In genomic region chr6:24493945-24494725, GRCh38 we compare ENCODE assay signal across 8 cellular contexts. TPM values are rescaled to one million over a fixed set of nuclear protein-coding genes. Genes with fewer than 3 reads are reported as not detected.
A peak's percentile ranks its signal among the peaks of the same experiment; 100 is the strongest.
DNase-seq lines count a peak whose midpoint lies in the region; ATAC-seq and TF ChIP-seq lines count a peak whose summit lies in the region.

No MANE protein-coding gene starts in this region.

- intact Hi-C loops in breast epithelium (cut with DNase I; ENCODE audit: low total_unique reads), result no loop called here

- H3K27me3 ChIP-seq in breast epithelium (no peaks in the 10 kb centered on the region), muscle layer of duodenum (ENCODE audit: low read depth, low read length) (no peaks in the 10 kb centered on the region)

- no peak for TF ChIP-seq POLR2A in breast epithelium (IDR thresholded peaks at IDR 0.05)

- H3K4me1 ChIP-seq in breast epithelium (no peaks in the 10 kb centered on the region), muscle layer of duodenum (ENCODE audit: control insufficient read depth in 1 of 2, insufficient read depth in 2 of 2, low read length in 2 of 2) (peaks cover 0 to 15% of the 10 kb centered on the region in 2 donors)

- no peak for DNase-seq in breast epithelium (ENCODE audit: low spot score in 2 of 2)
- DNase-seq in Kasumi-1 (lab: John Stamatoyannopoulos, UW), result no peak
- no peak for DNase-seq in T1000 (lab: John Stamatoyannopoulos, UW)
- DNase-seq in NCI-H2196 treated with DMSO at 0.1 percent for 48 hours (lab: John Stamatoyannopoulos, UW; ENCODE audit: unreplicated experiment), result no peak
- no peak for DNase-seq in NCI-H446 treated with DMSO at 0.1 percent for 48 hours (lab: John Stamatoyannopoulos, UW)

- ATAC-seq in GM18517 (IDR thresholded peaks at IDR 0.05; ENCODE audit: unreplicated experiment) (peak; percentile 9), HG03354 (IDR thresholded peaks at IDR 0.05; ENCODE audit: poor library complexity, severe bottlenecking, unreplicated experiment) (peak; percentile 1)

- TF ChIP-seq CTCF in breast epithelium (IDR thresholded peaks at IDR 0.05), result no peak

- H3K4me3 ChIP-seq in breast epithelium (peak overlapping the region; percentile 55 to 82 (median 70)), muscle layer of duodenum (ENCODE audit: low read depth in 1 of 2, low read length in 2 of 2) (peak overlapping the region; percentile 72 to 80)

- H3K27ac ChIP-seq in breast epithelium (peak overlapping the region in 1 of 2 donors; percentile 71), muscle layer of duodenum (ENCODE audit: low read length) (no peak overlapping the region)

- no peaks in the 10 kb centered on the region for H3K9me3 ChIP-seq in breast epithelium
- no peaks in the 10 kb centered on the region for H3K9me3 ChIP-seq in muscle layer of duodenum (ENCODE audit: control insufficient read depth in 1 of 2, low read length in 2 of 2)

- H3K36me3 ChIP-seq in breast epithelium, result no peaks in the 10 kb centered on the region
- no peaks in the 10 kb centered on the region for H3K36me3 ChIP-seq in muscle layer of duodenum (ENCODE audit: control insufficient read depth in 1 of 2, insufficient read depth in 2 of 2, low read length in 2 of 2)

RNA-seq across cellular contexts. Expression of gene ALDH5A1, which starts 0.6 kb away (rescaled TPM):
- 1 to 10 TPM; 3.9 to 6.4 (median 6.1) TPM for total RNA-seq in breast epithelium

RNA-seq across cellular contexts. Expression of gene GPLD1, which starts 4.8 kb away (rescaled TPM):
- total RNA-seq in breast epithelium, result 1 to 10 TPM; 1.3 to 7.7 (median 2.5) TPM
